8 cellular contexts compared by ENCODE assay signal in the genomic region with DNA sequence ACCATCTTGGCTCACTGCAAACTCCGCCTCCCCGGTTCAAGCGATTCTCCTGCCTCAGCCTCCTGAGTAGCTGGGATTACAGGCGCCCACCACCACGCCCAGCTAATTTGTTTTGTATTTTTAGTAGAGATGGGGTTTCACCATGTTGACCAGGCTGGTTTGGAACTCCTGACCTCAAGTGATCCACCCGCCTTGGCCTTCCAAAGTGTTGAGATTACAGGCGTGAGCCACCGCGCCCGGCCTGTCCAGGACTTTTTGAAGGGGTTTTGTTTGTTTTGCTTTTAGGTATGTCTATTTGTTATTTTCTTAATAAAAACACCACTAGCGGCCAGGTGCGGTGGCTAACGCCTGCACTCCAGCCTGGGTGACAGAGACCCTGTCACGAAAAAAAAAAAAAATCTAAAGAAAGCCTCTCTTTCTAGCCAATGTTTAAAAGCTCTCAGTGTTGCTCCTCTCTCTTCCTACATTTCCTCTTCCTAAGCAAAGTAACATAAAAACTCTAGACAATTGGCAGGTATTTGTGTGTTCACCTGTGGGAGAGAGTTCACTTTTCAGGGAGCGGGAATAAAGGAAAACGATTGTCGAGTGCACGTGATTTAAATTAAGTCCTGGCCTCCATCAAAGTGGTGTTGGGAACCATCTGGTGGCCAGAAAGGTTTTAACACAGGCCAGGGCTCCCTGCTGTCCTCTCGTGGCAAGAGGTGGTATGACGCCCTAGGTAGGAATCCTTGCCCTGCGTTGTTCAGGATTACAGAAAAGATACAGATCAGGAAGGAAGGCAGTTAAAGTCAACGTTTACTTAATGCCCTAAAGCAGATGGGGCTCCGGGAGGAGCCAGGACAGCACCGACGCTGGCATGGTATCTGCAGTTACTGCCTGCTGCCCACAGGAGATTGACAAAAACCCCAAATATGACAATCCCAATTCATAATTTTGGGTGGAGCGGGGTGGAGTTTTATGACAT. TPM values are rescaled to one million over a fixed set of nuclear protein-coding genes. Genes with fewer than 3 reads are reported as not detected.
A peak's percentile ranks its signal among the peaks of the same experiment; 100 is the strongest.
DNase-seq lines count a peak whose midpoint lies in the region; TF ChIP-seq lines count a peak whose summit lies in the region.

No MANE protein-coding gene starts in this region.

- peaks cover 5% of the 10 kb centered on the region for H3K4me1 Mint-ChIP-seq in neural crest cell

- peaks cover 24% of the 10 kb centered on the region for H3K27me3 Mint-ChIP-seq in neural crest cell (ENCODE audit: low read depth)

- peak; percentile 88 for DNase-seq in EL
- peak; percentile 100 for DNase-seq in GOT3 (lab: John Stamatoyannopoulos, UW)
- peak; percentile 96 for DNase-seq in LNCaP clone FGC (ENCODE audit: low read depth)
- peak; percentile 91 for DNase-seq in RKO (ENCODE audit: low spot score)
- DNase-seq in activated T-cell treated with anti-CD3 and anti-CD28 coated beads, Interleukin-2, amount 50 U/mL, for 48 hours: peak; percentile 90
- DNase-seq in fibroblast of mammary gland (ENCODE audit: low read depth): peak; percentile 90
- peak; percentile 90 for DNase-seq in neural crest cell (ENCODE audit: low read depth, low spot score)

- H3K9ac ChIP-seq in stomach smooth muscle (ENCODE audit: low read length in 2 of 2): no peak overlapping the region

- H3K9me3 ChIP-seq in stomach smooth muscle (ENCODE audit: control insufficient read depth in 2 of 2, low read length in 2 of 2): no peaks in the 10 kb centered on the region

- no peaks in the 10 kb centered on the region for H3K9me3 Mint-ChIP-seq in neural crest cell

- no peak overlapping the region for H3K27ac Mint-ChIP-seq in neural crest cell (ENCODE audit: unreplicated experiment)

- H3K36me3 ChIP-seq in stomach smooth muscle (ENCODE audit: control insufficient read depth in 2 of 2, insufficient read depth in 2 of 2, low read length in 2 of 2): no peaks in the 10 kb centered on the region

- peak overlapping the region; percentile 35 for H3K4me3 Mint-ChIP-seq in neural crest cell

- no peak overlapping the region for H3K4me3 ChIP-seq in LNCaP clone FGC (ENCODE audit: low read depth, low read length)
- no peak overlapping the region for H3K4me3 ChIP-seq in fibroblast of mammary gland (ENCODE audit: control insufficient read depth, low read depth, low read length)
- peak overlapping the region; percentile 24 to 60 for H3K4me3 ChIP-seq in stomach smooth muscle (ENCODE audit: low read length in 2 of 2)

- TF ChIP-seq CTCF in LNCaP clone FGC (IDR thresholded peaks at IDR 0.05; ENCODE audit: control insufficient read depth, extremely low read depth, insufficient read depth): peak; percentile 100
- TF ChIP-seq CTCF in fibroblast of mammary gland (conservative IDR thresholded peaks at IDR 0.05; ENCODE audit: control insufficient read depth, insufficient read depth, low read depth, low read length): peak; percentile 100
- peak; percentile 100 for TF ChIP-seq CTCF in neural crest cell (conservative IDR thresholded peaks at IDR 0.05)

- H3K4me1 ChIP-seq in stomach smooth muscle (ENCODE audit: control insufficient read depth, insufficient read depth, low read length): peaks cover 11% of the 10 kb centered on the region

- no peaks in the 10 kb centered on the region for H3K36me3 Mint-ChIP-seq in neural crest cell (ENCODE audit: low read depth)

- H3K27me3 ChIP-seq in stomach smooth muscle (ENCODE audit: control insufficient read depth in 1 of 2, insufficient read depth in 2 of 2, low read length in 2 of 2): no peaks in the 10 kb centered on the region

- no peak overlapping the region for H3K27ac ChIP-seq in stomach smooth muscle (ENCODE audit: low read length)

RNA-seq across cellular contexts. Expression of a gene that starts 36.2 kb away (rescaled TPM):
- 7.7 and 8.0 TPM in 2 replicates for total RNA-seq in neural crest cell

RNA-seq across cellular contexts. Expression of a gene that starts 58.6 kb away (rescaled TPM):
- total RNA-seq in neural crest cell: 83.2 and 83.4 TPM in 2 replicates

Comparison
In these comparisons a context has a peak if more than half of its experiments do, and no peak if none do; other contexts are left out.
1. H3K4me3 ChIP-seq: peak in stomach smooth muscle (2 of 2); none in LNCaP clone FGC (single experiment) and fibroblast of mammary gland (single experiment).
2. Peak in every context shown above with its lines, with median percentiles within 50 percentile points of each other: DNase-seq and CTCF ChIP-seq.